ENCODE assay signal across 1 cellular context in genomic region chr9:71308454-71308853, GRCh38.
TF ChIP-seq lines count a peak whose summit lies in the region.

No MANE protein-coding gene starts in this region.

TF ChIP-seq in GM12878, 131 proteins besides CTCF, POLR2A, EP300 and RAD21 (continued from another document and continues in another):
- TF ChIP-seq, protein P1, sequence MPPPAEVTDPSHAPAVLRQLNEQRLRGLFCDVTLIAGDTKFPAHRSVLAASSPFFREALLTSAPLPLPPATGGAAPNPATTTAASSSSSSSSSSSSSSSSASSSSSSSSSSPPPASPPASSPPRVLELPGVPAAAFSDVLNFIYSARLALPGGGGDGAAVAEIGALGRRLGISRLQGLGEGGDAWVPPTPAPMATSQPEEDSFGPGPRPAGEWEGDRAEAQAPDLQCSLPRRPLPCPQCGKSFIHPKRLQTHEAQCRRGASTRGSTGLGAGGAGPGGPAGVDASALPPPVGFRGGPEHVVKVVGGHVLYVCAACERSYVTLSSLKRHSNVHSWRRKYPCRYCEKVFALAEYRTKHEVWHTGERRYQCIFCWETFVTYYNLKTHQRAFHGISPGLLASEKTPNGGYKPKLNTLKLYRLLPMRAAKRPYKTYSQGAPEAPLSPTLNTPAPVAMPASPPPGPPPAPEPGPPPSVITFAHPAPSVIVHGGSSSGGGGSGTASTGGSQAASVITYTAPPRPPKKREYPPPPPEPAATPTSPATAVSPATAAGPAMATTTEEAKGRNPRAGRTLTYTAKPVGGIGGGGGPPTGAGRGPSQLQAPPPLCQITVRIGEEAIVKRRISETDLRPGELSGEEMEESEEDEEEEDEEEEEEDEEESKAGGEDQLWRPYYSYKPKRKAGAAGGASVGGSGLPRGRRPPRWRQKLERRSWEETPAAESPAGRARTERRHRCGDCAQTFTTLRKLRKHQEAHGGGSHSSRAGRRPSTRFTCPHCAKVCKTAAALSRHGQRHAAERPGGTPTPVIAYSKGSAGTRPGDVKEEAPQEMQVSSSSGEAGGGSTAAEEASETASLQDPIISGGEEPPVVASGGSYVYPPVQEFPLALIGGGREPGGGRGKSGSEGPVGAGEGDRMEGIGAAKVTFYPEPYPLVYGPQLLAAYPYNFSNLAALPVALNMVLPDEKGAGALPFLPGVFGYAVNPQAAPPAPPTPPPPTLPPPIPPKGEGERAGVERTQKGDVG (CRISPR knock-in tag; IDR thresholded peaks at IDR 0.05) = no peak
- TF ChIP-seq LARP7 (IDR thresholded peaks at IDR 0.05) (no peak), JUNB (IDR thresholded peaks at IDR 0.05) (peak; percentile 55; the same call in 1 of the 2 replicates), MTA2 (IDR thresholded peaks at IDR 0.05; ENCODE audit: low read depth) (peak; percentile 87), POLR2AphosphoS5 (IDR thresholded peaks at IDR 0.05; ENCODE audit: low read length) (no peak), SUPT20H (IDR thresholded peaks at IDR 0.05; ENCODE audit: borderline replicate concordance, control insufficient read depth, low read depth, low read length) (no peak), GATAD2B (conservative IDR thresholded peaks at IDR 0.05; ENCODE audit: low read depth) (no peak), SIX5 (IDR thresholded peaks at IDR 0.05; ENCODE audit: low read depth, low read length, severe bottlenecking) (no peak), RCOR1 (conservative IDR thresholded peaks at IDR 0.05; ENCODE audit: low read depth, low read length) (no peak), GABPA (IDR thresholded peaks at IDR 0.05; ENCODE audit: low read depth) (no peak), FOXM1 (IDR thresholded peaks at IDR 0.05; ENCODE audit: low read depth, low read length) (peak; percentile 61; the same call in 1 of the 2 replicates), BRCA1 (IDR thresholded peaks at IDR 0.05; ENCODE audit: low read depth, low read length) (no peak), RELA (IDR thresholded peaks at IDR 0.05; ENCODE audit: borderline replicate concordance, partially characterized antibody) (no peak), RBBP5 (conservative IDR thresholded peaks at IDR 0.05) (no peak), RUNX3 (IDR thresholded peaks at IDR 0.05; ENCODE audit: low read length) (peak; percentile 93), SP1 (IDR thresholded peaks at IDR 0.05; ENCODE audit: low read depth, low read length) (no peak), CREM (IDR thresholded peaks at IDR 0.05; ENCODE audit: low read depth) (no peak), PBX3 (IDR thresholded peaks at IDR 0.05; ENCODE audit: insufficient replicate concordance, low read depth, low read length) (no peak), FOS (IDR thresholded peaks at IDR 0.05; ENCODE audit: borderline replicate concordance, extremely low read depth, insufficient read length) (no peak), NFYA (IDR thresholded peaks at IDR 0.05; ENCODE audit: borderline replicate concordance, low read depth, low read length) (no peak), NFIC (IDR thresholded peaks at IDR 0.05; ENCODE audit: low read depth, low read length) (peak; percentile 74), MYB (IDR thresholded peaks at IDR 0.05; ENCODE audit: borderline replicate concordance, low read depth, low read length) (no peak), MEF2B (IDR thresholded peaks at IDR 0.05; ENCODE audit: partially characterized antibody, poor library complexity, severe bottlenecking) (peak; percentile 79), NRF1 (conservative IDR thresholded peaks at IDR 0.05; ENCODE audit: low read depth, low read length) (no peak), NFXL1 (IDR thresholded peaks at IDR 0.05; ENCODE audit: borderline replicate concordance) (no peak), RB1 (IDR thresholded peaks at IDR 0.05; ENCODE audit: borderline replicate concordance) (no peak), CHD2 (IDR thresholded peaks at IDR 0.05; ENCODE audit: borderline replicate concordance, low read depth, low read length) (no peak)
- TF ChIP-seq, protein P2, sequence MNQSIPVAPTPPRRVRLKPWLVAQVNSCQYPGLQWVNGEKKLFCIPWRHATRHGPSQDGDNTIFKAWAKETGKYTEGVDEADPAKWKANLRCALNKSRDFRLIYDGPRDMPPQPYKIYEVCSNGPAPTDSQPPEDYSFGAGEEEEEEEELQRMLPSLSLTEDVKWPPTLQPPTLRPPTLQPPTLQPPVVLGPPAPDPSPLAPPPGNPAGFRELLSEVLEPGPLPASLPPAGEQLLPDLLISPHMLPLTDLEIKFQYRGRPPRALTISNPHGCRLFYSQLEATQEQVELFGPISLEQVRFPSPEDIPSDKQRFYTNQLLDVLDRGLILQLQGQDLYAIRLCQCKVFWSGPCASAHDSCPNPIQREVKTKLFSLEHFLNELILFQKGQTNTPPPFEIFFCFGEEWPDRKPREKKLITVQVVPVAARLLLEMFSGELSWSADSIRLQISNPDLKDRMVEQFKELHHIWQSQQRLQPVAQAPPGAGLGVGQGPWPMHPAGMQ (IDR thresholded peaks at IDR 0.05; ENCODE audit: borderline replicate concordance) = no peak
- TF ChIP-seq, protein P3, sequence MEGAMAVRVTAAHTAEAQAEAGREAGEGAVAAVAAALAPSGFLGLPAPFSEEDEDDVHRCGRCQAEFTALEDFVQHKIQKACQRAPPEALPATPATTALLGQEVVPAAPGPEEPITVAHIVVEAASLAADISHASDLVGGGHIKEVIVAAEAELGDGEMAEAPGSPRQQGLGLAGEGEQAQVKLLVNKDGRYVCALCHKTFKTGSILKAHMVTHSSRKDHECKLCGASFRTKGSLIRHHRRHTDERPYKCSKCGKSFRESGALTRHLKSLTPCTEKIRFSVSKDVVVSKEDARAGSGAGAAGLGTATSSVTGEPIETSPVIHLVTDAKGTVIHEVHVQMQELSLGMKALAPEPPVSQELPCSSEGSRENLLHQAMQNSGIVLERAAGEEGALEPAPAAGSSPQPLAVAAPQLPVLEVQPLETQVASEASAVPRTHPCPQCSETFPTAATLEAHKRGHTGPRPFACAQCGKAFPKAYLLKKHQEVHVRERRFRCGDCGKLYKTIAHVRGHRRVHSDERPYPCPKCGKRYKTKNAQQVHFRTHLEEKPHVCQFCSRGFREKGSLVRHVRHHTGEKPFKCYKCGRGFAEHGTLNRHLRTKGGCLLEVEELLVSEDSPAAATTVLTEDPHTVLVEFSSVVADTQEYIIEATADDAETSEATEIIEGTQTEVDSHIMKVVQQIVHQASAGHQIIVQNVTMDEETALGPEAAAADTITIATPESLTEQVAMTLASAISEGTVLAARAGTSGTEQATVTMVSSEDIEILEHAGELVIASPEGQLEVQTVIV (IDR thresholded peaks at IDR 0.05; ENCODE audit: borderline replicate concordance, partially characterized antibody) = no peak
- TF ChIP-seq, protein P4, sequence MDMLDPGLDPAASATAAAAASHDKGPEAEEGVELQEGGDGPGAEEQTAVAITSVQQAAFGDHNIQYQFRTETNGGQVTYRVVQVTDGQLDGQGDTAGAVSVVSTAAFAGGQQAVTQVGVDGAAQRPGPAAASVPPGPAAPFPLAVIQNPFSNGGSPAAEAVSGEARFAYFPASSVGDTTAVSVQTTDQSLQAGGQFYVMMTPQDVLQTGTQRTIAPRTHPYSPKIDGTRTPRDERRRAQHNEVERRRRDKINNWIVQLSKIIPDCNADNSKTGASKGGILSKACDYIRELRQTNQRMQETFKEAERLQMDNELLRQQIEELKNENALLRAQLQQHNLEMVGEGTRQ (IDR thresholded peaks at IDR 0.05; ENCODE audit: borderline replicate concordance, low read depth, low read length) = no peak
- TF ChIP-seq, protein P5, sequence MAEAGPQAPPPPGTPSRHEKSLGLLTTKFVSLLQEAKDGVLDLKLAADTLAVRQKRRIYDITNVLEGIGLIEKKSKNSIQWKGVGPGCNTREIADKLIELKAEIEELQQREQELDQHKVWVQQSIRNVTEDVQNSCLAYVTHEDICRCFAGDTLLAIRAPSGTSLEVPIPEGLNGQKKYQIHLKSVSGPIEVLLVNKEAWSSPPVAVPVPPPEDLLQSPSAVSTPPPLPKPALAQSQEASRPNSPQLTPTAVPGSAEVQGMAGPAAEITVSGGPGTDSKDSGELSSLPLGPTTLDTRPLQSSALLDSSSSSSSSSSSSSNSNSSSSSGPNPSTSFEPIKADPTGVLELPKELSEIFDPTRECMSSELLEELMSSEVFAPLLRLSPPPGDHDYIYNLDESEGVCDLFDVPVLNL (IDR thresholded peaks at IDR 0.05; ENCODE audit: low read depth, low read length) = no peak
- TF ChIP-seq, protein P6, sequence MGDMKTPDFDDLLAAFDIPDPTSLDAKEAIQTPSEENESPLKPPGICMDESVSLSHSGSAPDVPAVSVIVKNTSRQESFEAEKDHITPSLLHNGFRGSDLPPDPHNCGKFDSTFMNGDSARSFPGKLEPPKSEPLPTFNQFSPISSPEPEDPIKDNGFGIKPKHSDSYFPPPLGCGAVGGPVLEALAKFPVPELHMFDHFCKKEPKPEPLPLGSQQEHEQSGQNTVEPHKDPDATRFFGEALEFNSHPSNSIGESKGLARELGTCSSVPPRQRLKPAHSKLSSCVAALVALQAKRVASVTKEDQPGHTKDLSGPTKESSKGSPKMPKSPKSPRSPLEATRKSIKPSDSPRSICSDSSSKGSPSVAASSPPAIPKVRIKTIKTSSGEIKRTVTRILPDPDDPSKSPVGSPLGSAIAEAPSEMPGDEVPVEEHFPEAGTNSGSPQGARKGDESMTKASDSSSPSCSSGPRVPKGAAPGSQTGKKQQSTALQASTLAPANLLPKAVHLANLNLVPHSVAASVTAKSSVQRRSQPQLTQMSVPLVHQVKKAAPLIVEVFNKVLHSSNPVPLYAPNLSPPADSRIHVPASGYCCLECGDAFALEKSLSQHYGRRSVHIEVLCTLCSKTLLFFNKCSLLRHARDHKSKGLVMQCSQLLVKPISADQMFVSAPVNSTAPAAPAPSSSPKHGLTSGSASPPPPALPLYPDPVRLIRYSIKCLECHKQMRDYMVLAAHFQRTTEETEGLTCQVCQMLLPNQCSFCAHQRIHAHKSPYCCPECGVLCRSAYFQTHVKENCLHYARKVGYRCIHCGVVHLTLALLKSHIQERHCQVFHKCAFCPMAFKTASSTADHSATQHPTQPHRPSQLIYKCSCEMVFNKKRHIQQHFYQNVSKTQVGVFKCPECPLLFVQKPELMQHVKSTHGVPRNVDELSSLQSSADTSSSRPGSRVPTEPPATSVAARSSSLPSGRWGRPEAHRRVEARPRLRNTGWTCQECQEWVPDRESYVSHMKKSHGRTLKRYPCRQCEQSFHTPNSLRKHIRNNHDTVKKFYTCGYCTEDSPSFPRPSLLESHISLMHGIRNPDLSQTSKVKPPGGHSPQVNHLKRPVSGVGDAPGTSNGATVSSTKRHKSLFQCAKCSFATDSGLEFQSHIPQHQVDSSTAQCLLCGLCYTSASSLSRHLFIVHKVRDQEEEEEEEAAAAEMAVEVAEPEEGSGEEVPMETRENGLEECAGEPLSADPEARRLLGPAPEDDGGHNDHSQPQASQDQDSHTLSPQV (IDR thresholded peaks at IDR 0.05) = no peak
- TF ChIP-seq, protein P7, sequence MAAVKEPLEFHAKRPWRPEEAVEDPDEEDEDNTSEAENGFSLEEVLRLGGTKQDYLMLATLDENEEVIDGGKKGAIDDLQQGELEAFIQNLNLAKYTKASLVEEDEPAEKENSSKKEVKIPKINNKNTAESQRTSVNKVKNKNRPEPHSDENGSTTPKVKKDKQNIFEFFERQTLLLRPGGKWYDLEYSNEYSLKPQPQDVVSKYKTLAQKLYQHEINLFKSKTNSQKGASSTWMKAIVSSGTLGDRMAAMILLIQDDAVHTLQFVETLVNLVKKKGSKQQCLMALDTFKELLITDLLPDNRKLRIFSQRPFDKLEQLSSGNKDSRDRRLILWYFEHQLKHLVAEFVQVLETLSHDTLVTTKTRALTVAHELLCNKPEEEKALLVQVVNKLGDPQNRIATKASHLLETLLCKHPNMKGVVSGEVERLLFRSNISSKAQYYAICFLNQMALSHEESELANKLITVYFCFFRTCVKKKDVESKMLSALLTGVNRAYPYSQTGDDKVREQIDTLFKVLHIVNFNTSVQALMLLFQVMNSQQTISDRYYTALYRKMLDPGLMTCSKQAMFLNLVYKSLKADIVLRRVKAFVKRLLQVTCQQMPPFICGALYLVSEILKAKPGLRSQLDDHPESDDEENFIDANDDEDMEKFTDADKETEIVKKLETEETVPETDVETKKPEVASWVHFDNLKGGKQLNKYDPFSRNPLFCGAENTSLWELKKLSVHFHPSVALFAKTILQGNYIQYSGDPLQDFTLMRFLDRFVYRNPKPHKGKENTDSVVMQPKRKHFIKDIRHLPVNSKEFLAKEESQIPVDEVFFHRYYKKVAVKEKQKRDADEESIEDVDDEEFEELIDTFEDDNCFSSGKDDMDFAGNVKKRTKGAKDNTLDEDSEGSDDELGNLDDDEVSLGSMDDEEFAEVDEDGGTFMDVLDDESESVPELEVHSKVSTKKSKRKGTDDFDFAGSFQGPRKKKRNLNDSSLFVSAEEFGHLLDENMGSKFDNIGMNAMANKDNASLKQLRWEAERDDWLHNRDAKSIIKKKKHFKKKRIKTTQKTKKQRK (IDR thresholded peaks at IDR 0.05; ENCODE audit: low read depth, low read length) = no peak
- TF ChIP-seq, protein P8, sequence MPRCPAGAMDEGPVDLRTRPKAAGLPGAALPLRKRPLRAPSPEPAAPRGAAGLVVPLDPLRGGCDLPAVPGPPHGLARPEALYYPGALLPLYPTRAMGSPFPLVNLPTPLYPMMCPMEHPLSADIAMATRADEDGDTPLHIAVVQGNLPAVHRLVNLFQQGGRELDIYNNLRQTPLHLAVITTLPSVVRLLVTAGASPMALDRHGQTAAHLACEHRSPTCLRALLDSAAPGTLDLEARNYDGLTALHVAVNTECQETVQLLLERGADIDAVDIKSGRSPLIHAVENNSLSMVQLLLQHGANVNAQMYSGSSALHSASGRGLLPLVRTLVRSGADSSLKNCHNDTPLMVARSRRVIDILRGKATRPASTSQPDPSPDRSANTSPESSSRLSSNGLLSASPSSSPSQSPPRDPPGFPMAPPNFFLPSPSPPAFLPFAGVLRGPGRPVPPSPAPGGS (IDR thresholded peaks at IDR 0.05; ENCODE audit: borderline replicate concordance, insufficient read depth, low read depth, low read length, poor library complexity, severe bottlenecking) = no peak
- TF ChIP-seq, protein P9, sequence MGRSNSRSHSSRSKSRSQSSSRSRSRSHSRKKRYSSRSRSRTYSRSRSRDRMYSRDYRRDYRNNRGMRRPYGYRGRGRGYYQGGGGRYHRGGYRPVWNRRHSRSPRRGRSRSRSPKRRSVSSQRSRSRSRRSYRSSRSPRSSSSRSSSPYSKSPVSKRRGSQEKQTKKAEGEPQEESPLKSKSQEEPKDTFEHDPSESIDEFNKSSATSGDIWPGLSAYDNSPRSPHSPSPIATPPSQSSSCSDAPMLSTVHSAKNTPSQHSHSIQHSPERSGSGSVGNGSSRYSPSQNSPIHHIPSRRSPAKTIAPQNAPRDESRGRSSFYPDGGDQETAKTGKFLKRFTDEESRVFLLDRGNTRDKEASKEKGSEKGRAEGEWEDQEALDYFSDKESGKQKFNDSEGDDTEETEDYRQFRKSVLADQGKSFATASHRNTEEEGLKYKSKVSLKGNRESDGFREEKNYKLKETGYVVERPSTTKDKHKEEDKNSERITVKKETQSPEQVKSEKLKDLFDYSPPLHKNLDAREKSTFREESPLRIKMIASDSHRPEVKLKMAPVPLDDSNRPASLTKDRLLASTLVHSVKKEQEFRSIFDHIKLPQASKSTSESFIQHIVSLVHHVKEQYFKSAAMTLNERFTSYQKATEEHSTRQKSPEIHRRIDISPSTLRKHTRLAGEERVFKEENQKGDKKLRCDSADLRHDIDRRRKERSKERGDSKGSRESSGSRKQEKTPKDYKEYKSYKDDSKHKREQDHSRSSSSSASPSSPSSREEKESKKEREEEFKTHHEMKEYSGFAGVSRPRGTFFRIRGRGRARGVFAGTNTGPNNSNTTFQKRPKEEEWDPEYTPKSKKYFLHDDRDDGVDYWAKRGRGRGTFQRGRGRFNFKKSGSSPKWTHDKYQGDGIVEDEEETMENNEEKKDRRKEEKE (IDR thresholded peaks at IDR 0.05) = no peak
